In genomic region chr3:88003115-88003755, GRCh38 we compare ENCODE assay signal across 9 cellular contexts. TPM values are rescaled to one million over a fixed set of nuclear protein-coding genes. Genes with fewer than 3 reads are reported as not detected.
DNase-seq lines count a peak whose midpoint lies in the region; ATAC-seq lines count a peak whose summit lies in the region.
"Had no signal": no experiment of that assay in that cellular context is flagged by ENCODE, and none has a peak within 500 bp of the region (broad histone marks: within the 10 kb centered on the region; RNA-seq: fewer than 3 reads in every experiment).

No MANE protein-coding gene starts in this region.

- peak; percentile 42 for ATAC-seq in GM21529 (IDR thresholded peaks at IDR 0.05; ENCODE audit: unreplicated experiment)

- H3K9me3 ChIP-seq in MG63, result no peaks in the 10 kb centered on the region
- H3K9me3 ChIP-seq: BLaER1 had no signal

- no peak overlapping the region for H3K4me3 ChIP-seq in MG63
- H3K4me3 ChIP-seq: BLaER1 had no signal

- no peaks in the 10 kb centered on the region for H3K27me3 ChIP-seq in MG63
- H3K27me3 ChIP-seq: BLaER1 had no signal

- peak; percentile 47 for DNase-seq in DMS 273 (lab: John Stamatoyannopoulos, UW; ENCODE audit: unreplicated experiment)
- no peak for DNase-seq in DMS 273 treated with DMSO at 0.1 percent for 48 hours (lab: John Stamatoyannopoulos, UW)
- peak; percentile 60 for DNase-seq in NOMO-1 treated with DMSO at 0.1 percent for 48 hours (lab: John Stamatoyannopoulos, UW; ENCODE audit: unreplicated experiment)
- peak; percentile 65 for DNase-seq in dedifferentiated amniotic fluid mesenchymal stem cell (ENCODE audit: extremely low spot score)
- DNase-seq in midbrain (lab: John Stamatoyannopoulos, UW), result peak; percentile 17
- DNase-seq in MG63, result no peak
- DNase-seq in effector CD8-positive, alpha-beta T cell (lab: John Stamatoyannopoulos, UW), result no peak

- no peaks in the 10 kb centered on the region for H3K36me3 ChIP-seq in MG63
- H3K36me3 ChIP-seq: BLaER1 had no signal

RNA-seq across cellular contexts. Expression of gene CGGBP1, which starts 55.6 kb away (rescaled TPM):
- 4.7 and 4.8 TPM in 2 replicates for total RNA-seq in MG63 (2014; rRNA removed; shearing (Covaris generic); ENCODE audit: low replicate concordance)

RNA-seq across cellular contexts. Expression of gene ZNF654, which starts 55.8 kb away (rescaled TPM):
- 3.1 and 6.7 TPM in 2 replicates for total RNA-seq in MG63 (2014; rRNA removed; shearing (Covaris generic); ENCODE audit: low replicate concordance)

Comparison
In these comparisons a context has a peak if more than half of its experiments do, and no peak if none do; other contexts are left out.
1. DNase-seq: peak in DMS 273 (single experiment), NOMO-1 treated with DMSO at 0.1 percent for 48 hours (single experiment), dedifferentiated amniotic fluid mesenchymal stem cell (single experiment) and midbrain (single experiment); none in DMS 273 treated with DMSO at 0.1 percent for 48 hours (single experiment), MG63 (single experiment) and effector CD8-positive, alpha-beta T cell (single experiment).